28 cellular contexts compared by ENCODE assay signal in genomic region chr1:73639494-73639893, GRCh38.
"Had no signal": no experiment of that assay in that cellular context is flagged by ENCODE, and none has a peak within 500 bp of the region (broad histone marks: within the 10 kb centered on the region; RNA-seq: fewer than 3 reads in every experiment).

No MANE protein-coding gene starts in this region.

- H3K9me3 ChIP-seq: ovary, psoas muscle, spleen, suprapubic skin, testis, tibial artery, transverse colon, upper lobe of right lung, uterus had no signal

- H3K27ac ChIP-seq: neural progenitor cell, ovary, parathyroid adenoma, psoas muscle, skin epidermis, spleen, suprapubic skin, testis, tibial artery, transverse colon, upper lobe of right lung, uterus had no signal

- H3K4me2 ChIP-seq: neural progenitor cell, smooth muscle cell had no signal

- H3K79me2 ChIP-seq: parathyroid adenoma had no signal

- H3K27me3 ChIP-seq: neural progenitor cell, ovary, spleen, suprapubic skin, testis, tibial artery, transverse colon, upper lobe of right lung, uterus had no signal

- DNase-seq: natural killer cell; occipital lobe; ovary; posterior cingulate gyrus; psoas muscle; right cardiac atrium; spleen; stimulated activated CD4-positive, alpha-beta T cell treated with anti-CD3 and anti-CD28 coated beads, Interleukin-12 subunit alpha, Interleukin-12 subunit beta, amount 100 ng/mL, for 4 hours; stimulated activated CD4-positive, alpha-beta T cell treated with anti-CD3 and anti-CD28 coated beads, Interleukin-1b, Interleukin-23, amount 100 ng/mL, for 48 hours; stimulated activated CD4-positive, alpha-beta T cell treated with anti-CD3 and anti-CD28 coated beads, Interleukin-4, amount 100 ng/mL, for 1 hour; stimulated activated CD4-positive, alpha-beta T cell treated with anti-CD3 and anti-CD28 coated beads, Interleukin-4, amount 100 ng/mL, for 4 hours; stimulated activated CD8-positive, alpha-beta memory T cell treated with anti-CD3 and anti-CD28 coated beads, Interleukin-4, amount 100 ng/mL, for 48 hours; stimulated activated naive CD4-positive, alpha-beta T cell; stimulated activated naive CD8-positive, alpha-beta T cell treated with anti-CD3 and anti-CD28 coated beads, Interleukin-15, amount 100 ng/mL, for 72 hours; stimulated activated naive CD8-positive, alpha-beta T cell treated with anti-CD3 and anti-CD28 coated beads, Interleukin-15, Interleukin-2, amounts not matched to agents 100 U/mL and 50 U/mL, for 24 hours; substantia nigra; testis; tibial artery; transverse colon; upper lobe of right lung; uterus had no signal

- H3K36me3 ChIP-seq: neural progenitor cell, ovary, spleen, suprapubic skin, tibial artery, transverse colon, upper lobe of right lung, uterus had no signal

- ATAC-seq: natural killer cell; psoas muscle; right cardiac atrium; sciatic nerve; stimulated activated memory B cell treated with anti-CD40 and anti-IgM and Interleukin-4, amounts not matched to agents 10 μg/mL and 1 μg/mL and 100 μg/mL, for 72 hours; stimulated activated naive CD8-positive, alpha-beta T cell treated with anti-CD3 and anti-CD28 coated beads, Interleukin-15, amount 100 ng/mL, for 72 hours; stimulated activated naive CD8-positive, alpha-beta T cell treated with anti-CD3 and anti-CD28 coated beads, Interleukin-15, Interleukin-2, amounts not matched to agents 100 U/mL and 50 U/mL, for 24 hours; upper lobe of right lung had no signal

- H2AFZ ChIP-seq: neural progenitor cell, parathyroid adenoma had no signal

- H3K4me1 ChIP-seq: neural progenitor cell, parathyroid adenoma, psoas muscle, spleen, suprapubic skin, testis, tibial artery, transverse colon, upper lobe of right lung, uterus had no signal

- H3K4me3 ChIP-seq: neural progenitor cell, ovary, psoas muscle, skin epidermis, smooth muscle cell, spleen, suprapubic skin, testis, tibial artery, transverse colon, upper lobe of right lung, uterus had no signal

- H3K9ac ChIP-seq: neural progenitor cell, parathyroid adenoma had no signal
